Comparison of ENCODE assay signal across 27 cellular contexts in genomic region chr10:115921795-115922194, GRCh38.
DNase-seq lines count a peak whose midpoint lies in the region; ATAC-seq and TF ChIP-seq lines count a peak whose summit lies in the region.
"Had no signal": no experiment of that assay in that cellular context is flagged by ENCODE, and none has a peak within 500 bp of the region (broad histone marks: within the 10 kb centered on the region; RNA-seq: fewer than 3 reads in every experiment).

No MANE protein-coding gene starts in this region.

- peak; percentile 39 for DNase-seq in EH (ENCODE audit: low read depth)
- DNase-seq in M059J (ENCODE audit: low read depth), result peak; percentile 83
- DNase-seq in amniotic stem cell (lab: John Stamatoyannopoulos, UW), result peak; percentile 30
- peak; percentile 53 for DNase-seq in fibroblast of the aortic adventitia (ENCODE audit: low read depth)
- no peak for DNase-seq in NOMO-1 treated with dmso at 0.1 percent for 144 hours (lab: John Stamatoyannopoulos, UW; ENCODE audit: unreplicated experiment)
- DNase-seq: activated B cell treated with CpG ODN at 0.5 μM for 24 hours; activated CD4-positive, alpha-beta T cell treated with anti-CD3 and anti-CD28 coated beads, Interleukin-2, amount 50 U/mL, for 4 hours; activated naive CD4-positive, alpha-beta T cell treated with anti-CD3 and anti-CD28 coated beads, Interleukin-2, amount 50 U/mL, for 16 hours; BE2C; DND-41; hypothalamus; Kasumi-1; left ventricle myocardium superior; naive thymus-derived CD4-positive, alpha-beta T cell; NCI-H1092 treated with DMSO at 0.1 percent for 48 hours; NCI-H2081; NCI-H226; NCI-H774; occipital lobe; Right ventricle myocardium superior; stimulated activated CD4-positive, alpha-beta T cell treated with anti-CD3 and anti-CD28 coated beads, Interleukin-4, amount 100 ng/mL, for 1 hour; stimulated activated naive B cell treated with anti-CD40 and anti-IgM and Interleukin-4, amounts not matched to agents 10 μg/mL and 1 μg/mL and 100 μg/mL, for 72 hours; testis had no signal

- no peak for ATAC-seq in GM18858 (IDR thresholded peaks at IDR 0.05; ENCODE audit: unreplicated experiment)
- no peak for ATAC-seq in GM18519 (IDR thresholded peaks at IDR 0.05; ENCODE audit: low FRiP score, unreplicated experiment)
- ATAC-seq in HG03432 (IDR thresholded peaks at IDR 0.05; ENCODE audit: unreplicated experiment), result no peak
- ATAC-seq: gastroesophageal sphincter; left ventricle myocardium superior; naive thymus-derived CD4-positive, alpha-beta T cell; stimulated activated naive B cell treated with anti-CD40 and anti-IgM and Interleukin-4, amounts not matched to agents 10 μg/mL and 1 μg/mL and 100 μg/mL, for 72 hours had no signal

- no peak overlapping the region for H3K4me3 ChIP-seq in fibroblast of the aortic adventitia (ENCODE audit: low read depth, low read length)
- H3K4me3 ChIP-seq: gastroesophageal sphincter, testis had no signal

- no peak for TF ChIP-seq CTCF in fibroblast of the aortic adventitia (IDR thresholded peaks at IDR 0.05; ENCODE audit: insufficient read depth, low read length)
